In genomic region chr1:42682739-42683529, GRCh38 we compare ENCODE assay signal across 1 cellular context.
TF ChIP-seq lines count a peak whose summit lies in the region.

No MANE protein-coding gene starts in this region.

TF ChIP-seq in K562, 482 proteins besides CTCF, POLR2A, EP300 and RAD21 (continued from another document and continues in another):
- 0 out of 2 replicates have a peak, but pooled peaks have one; percentile 11 for TF ChIP-seq ZBTB40 (IDR thresholded peaks at IDR 0.05)
- no peak; the same call in 1 of the 2 replicates for TF ChIP-seq ZBTB40 (CRISPR knock-in tag; IDR thresholded peaks at IDR 0.05)
- no peak for TF ChIP-seq ZNF197 (CRISPR knock-in tag; IDR thresholded peaks at IDR 0.05; ENCODE audit: low read depth)
- peak; percentile 84 for TF ChIP-seq SMAD4 (CRISPR knock-in tag; conservative IDR thresholded peaks at IDR 0.05)
- no peak for TF ChIP-seq TCF7L2 (IDR thresholded peaks at IDR 0.05; ENCODE audit: low read depth, low read length)
- no peak for TF ChIP-seq ZNF146 (CRISPR knock-in tag; IDR thresholded peaks at IDR 0.05; ENCODE audit: unreplicated experiment)
- TF ChIP-seq ZNF318 (IDR thresholded peaks at IDR 0.05; ENCODE audit: borderline replicate concordance in 1 of 2, low read depth in 1 of 2): no peak
- TF ChIP-seq FOXM1 (IDR thresholded peaks at IDR 0.05; ENCODE audit: low read depth): no peak
- TF ChIP-seq FOXM1 (CRISPR knock-in tag; IDR thresholded peaks at IDR 0.05; ENCODE audit: low read depth): peak; percentile 54; the same call in 1 of the 2 replicates
- peak; percentile 58; the same call in 1 of the 2 replicates for TF ChIP-seq ZNF431 (CRISPR knock-in tag; IDR thresholded peaks at IDR 0.05)
- no peak for TF ChIP-seq ZNF696 (CRISPR knock-in tag; conservative IDR thresholded peaks at IDR 0.05)
- TF ChIP-seq MIER1 (IDR thresholded peaks at IDR 0.05; ENCODE audit: low read depth): no peak
- TF ChIP-seq ATF7 (IDR thresholded peaks at IDR 0.05): peak; percentile 75
- TF ChIP-seq ZNF384 (IDR thresholded peaks at IDR 0.05; ENCODE audit: low read depth, low read length): no peak
- TF ChIP-seq, protein P1, sequence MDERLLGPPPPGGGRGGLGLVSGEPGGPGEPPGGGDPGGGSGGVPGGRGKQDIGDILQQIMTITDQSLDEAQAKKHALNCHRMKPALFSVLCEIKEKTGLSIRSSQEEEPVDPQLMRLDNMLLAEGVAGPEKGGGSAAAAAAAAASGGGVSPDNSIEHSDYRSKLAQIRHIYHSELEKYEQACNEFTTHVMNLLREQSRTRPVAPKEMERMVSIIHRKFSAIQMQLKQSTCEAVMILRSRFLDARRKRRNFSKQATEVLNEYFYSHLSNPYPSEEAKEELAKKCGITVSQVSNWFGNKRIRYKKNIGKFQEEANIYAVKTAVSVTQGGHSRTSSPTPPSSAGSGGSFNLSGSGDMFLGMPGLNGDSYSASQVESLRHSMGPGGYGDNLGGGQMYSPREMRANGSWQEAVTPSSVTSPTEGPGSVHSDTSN (CRISPR knock-in tag; IDR thresholded peaks at IDR 0.05; ENCODE audit: low read depth): no peak
- TF ChIP-seq, protein P1 (tag; conservative IDR thresholded peaks at IDR 0.05; ENCODE audit: low read depth): no peak
- TF ChIP-seq ZEB2 (IDR thresholded peaks at IDR 0.05): no peak
- TF ChIP-seq ATF1 (CRISPR knock-in tag; IDR thresholded peaks at IDR 0.05): no peak; the same call in 1 of the 2 replicates
- TF ChIP-seq ATF1 (tag; IDR thresholded peaks at IDR 0.05): peak; percentile 79
- 0 out of 2 replicates have a peak, but pooled peaks have one; percentile 41 for TF ChIP-seq MEF2A (IDR thresholded peaks at IDR 0.05; ENCODE audit: control insufficient read depth, low read depth, low read length)
- TF ChIP-seq ZNF668 (CRISPR knock-in tag; IDR thresholded peaks at IDR 0.05): no peak
- TF ChIP-seq MBD2 (IDR thresholded peaks at IDR 0.05; ENCODE audit: borderline replicate concordance, low read depth): no peak
- TF ChIP-seq HMGXB4 (CRISPR knock-in tag; IDR thresholded peaks at IDR 0.05): peak; percentile 94
- TF ChIP-seq ERF (CRISPR knock-in tag; IDR thresholded peaks at IDR 0.05): no peak
- TF ChIP-seq, protein P2, sequence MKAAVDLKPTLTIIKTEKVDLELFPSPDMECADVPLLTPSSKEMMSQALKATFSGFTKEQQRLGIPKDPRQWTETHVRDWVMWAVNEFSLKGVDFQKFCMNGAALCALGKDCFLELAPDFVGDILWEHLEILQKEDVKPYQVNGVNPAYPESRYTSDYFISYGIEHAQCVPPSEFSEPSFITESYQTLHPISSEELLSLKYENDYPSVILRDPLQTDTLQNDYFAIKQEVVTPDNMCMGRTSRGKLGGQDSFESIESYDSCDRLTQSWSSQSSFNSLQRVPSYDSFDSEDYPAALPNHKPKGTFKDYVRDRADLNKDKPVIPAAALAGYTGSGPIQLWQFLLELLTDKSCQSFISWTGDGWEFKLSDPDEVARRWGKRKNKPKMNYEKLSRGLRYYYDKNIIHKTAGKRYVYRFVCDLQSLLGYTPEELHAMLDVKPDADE (conservative IDR thresholded peaks at IDR 0.05; ENCODE audit: control insufficient read depth, low read depth, low read length): peak; percentile 94
- no peak for TF ChIP-seq IRF1 (CRISPR knock-in tag; IDR thresholded peaks at IDR 0.05; ENCODE audit: borderline replicate concordance)
- no peak for TF ChIP-seq ZNF41 (CRISPR knock-in tag; conservative IDR thresholded peaks at IDR 0.05)
- no peak for TF ChIP-seq PPARD (CRISPR knock-in tag; IDR thresholded peaks at IDR 0.05)
- TF ChIP-seq ESRRB (CRISPR knock-in tag; IDR thresholded peaks at IDR 0.05; ENCODE audit: borderline replicate concordance): no peak
- no peak; the same call in 1 of the 2 replicates for TF ChIP-seq ZNF589 (CRISPR knock-in tag; IDR thresholded peaks at IDR 0.05; ENCODE audit: low read depth)
- no peak for TF ChIP-seq PTRF (tag; IDR thresholded peaks at IDR 0.05)
- TF ChIP-seq ZNF274 (IDR thresholded peaks at IDR 0.05; ENCODE audit: borderline replicate concordance, low read depth, low read length): no peak
- TF ChIP-seq PHF21A (IDR thresholded peaks at IDR 0.05; ENCODE audit: borderline replicate concordance, low read depth): no peak
- no peak for TF ChIP-seq NBN (IDR thresholded peaks at IDR 0.05; ENCODE audit: low read depth)
- peak; percentile 93 for TF ChIP-seq RBFOX2 (IDR thresholded peaks at IDR 0.05; ENCODE audit: low read depth, low read length)
